ENCODE assay signal across 1 cellular context in the genomic region with DNA sequence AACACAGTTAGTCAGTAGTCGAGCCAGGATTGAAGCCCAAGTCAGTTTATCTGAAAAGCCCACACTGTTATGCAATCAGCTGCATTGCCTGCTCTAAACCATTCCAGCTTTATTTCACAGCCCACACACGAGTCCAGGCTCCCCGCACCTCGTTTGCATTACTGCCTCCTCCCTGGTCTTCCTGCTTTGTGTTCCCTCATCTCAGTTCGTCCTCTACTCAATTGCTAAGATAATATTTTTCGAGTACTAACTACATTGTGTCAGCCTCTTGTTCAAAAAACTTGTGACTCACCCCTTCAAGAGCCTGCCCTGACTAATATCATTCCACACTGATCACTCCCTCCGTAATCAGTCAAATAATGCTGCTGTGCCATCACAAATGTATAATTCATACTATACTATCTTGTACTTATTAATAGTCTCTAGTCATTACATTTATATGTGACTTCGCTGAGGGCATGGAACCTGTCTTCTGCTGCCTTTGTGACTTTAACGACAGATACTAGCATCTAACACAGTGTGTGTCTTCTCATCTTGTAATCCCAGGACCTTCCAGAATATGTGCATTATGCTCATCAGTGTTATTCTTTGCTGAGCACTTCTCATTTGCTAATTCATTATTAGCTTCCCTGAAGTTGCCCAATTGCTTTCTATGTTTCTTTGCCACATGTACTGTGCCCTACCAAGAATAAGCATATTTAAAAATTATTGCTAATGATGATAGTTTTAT.
TF ChIP-seq lines count a peak whose summit lies in the region.

No MANE protein-coding gene starts in this region.

TF ChIP-seq in GM23338, 12 proteins besides CTCF, POLR2A, EP300 and RAD21 (continued from another document):
- TF ChIP-seq ZNF462 (CRISPR knock-in tag; IDR thresholded peaks at IDR 0.05) (no peak), EZH2phosphoT487 (IDR thresholded peaks at IDR 0.05; ENCODE audit: unreplicated experiment) (no peak), ZNF331 (CRISPR knock-in tag; IDR thresholded peaks at IDR 0.05; ENCODE audit: low read depth) (no peak), REST (IDR thresholded peaks at IDR 0.05; ENCODE audit: unreplicated experiment) (no peak), CREB1 (CRISPR knock-in tag; IDR thresholded peaks at IDR 0.05; ENCODE audit: low read depth) (no peak), STAT1 (IDR thresholded peaks at IDR 0.05; ENCODE audit: unreplicated experiment) (no peak)
